ENCODE assay signal across 22 cellular contexts in genomic region chr15:40087095-40087805, GRCh38. TPM values are rescaled to one million over a fixed set of nuclear protein-coding genes. Genes with fewer than 3 reads are reported as not detected.
A peak's percentile ranks its signal among the peaks of the same experiment; 100 is the strongest.
DNase-seq lines count a peak whose midpoint lies in the region; ATAC-seq, FAIRE-seq and TF ChIP-seq lines count a peak whose summit lies in the region.
"Had no signal": no experiment of that assay in that cellular context is flagged by ENCODE, and none has a peak within 500 bp of the region (broad histone marks: within the 10 kb centered on the region; RNA-seq: fewer than 3 reads in every experiment).

No MANE protein-coding gene starts in this region.

- peaks cover 10% of the 10 kb centered on the region for H3K36me3 Mint-ChIP-seq in astrocyte (ENCODE audit: low read depth, unreplicated experiment)
- no peaks in the 10 kb centered on the region for H3K36me3 Mint-ChIP-seq in neural crest cell (ENCODE audit: low read depth)
- H3K36me3 Mint-ChIP-seq: activated CD4-positive, alpha-beta memory T cell treated with anti-CD3 and anti-CD28 coated beads for 36 hours had no signal

- no peak overlapping the region for H3K27ac ChIP-seq in astrocyte (ENCODE audit: low read depth, low read length)
- no peak overlapping the region for H3K27ac ChIP-seq in upper lobe of right lung
- H3K27ac ChIP-seq: adrenal gland, C4-2B, parathyroid adenoma had no signal

- no peaks in the 10 kb centered on the region for H3K9me3 Mint-ChIP-seq in astrocyte (ENCODE audit: unreplicated experiment)
- no peaks in the 10 kb centered on the region for H3K9me3 Mint-ChIP-seq in neural crest cell
- H3K9me3 Mint-ChIP-seq: activated CD4-positive, alpha-beta memory T cell treated with anti-CD3 and anti-CD28 coated beads for 36 hours; central memory CD8-positive, alpha-beta T cell; stimulated activated naive CD8-positive, alpha-beta T cell treated with anti-CD3 and anti-CD28 coated beads, Interleukin-15, amount 100 ng/mL, for 72 hours had no signal

- H3K27ac Mint-ChIP-seq in astrocyte (ENCODE audit: unreplicated experiment): no peak overlapping the region
- peak overlapping the region; percentile 38 for H3K27ac Mint-ChIP-seq in neural crest cell (ENCODE audit: unreplicated experiment)
- H3K27ac Mint-ChIP-seq: activated CD4-positive, alpha-beta memory T cell treated with anti-CD3 and anti-CD28 coated beads for 36 hours had no signal

- H3K4me3 Mint-ChIP-seq in astrocyte (ENCODE audit: unreplicated experiment) (peak overlapping the region; percentile 31), neural crest cell (peak overlapping the region; percentile 56)
- H3K4me3 Mint-ChIP-seq: activated CD4-positive, alpha-beta memory T cell treated with anti-CD3 and anti-CD28 coated beads for 36 hours; central memory CD8-positive, alpha-beta T cell; stimulated activated naive CD8-positive, alpha-beta T cell treated with anti-CD3 and anti-CD28 coated beads, Interleukin-15, amount 100 ng/mL, for 72 hours had no signal

- H3K79me2 ChIP-seq in astrocyte (ENCODE audit: insufficient read depth, low read length): no peaks in the 10 kb centered on the region
- H3K79me2 ChIP-seq: parathyroid adenoma had no signal

- H3K4me3 ChIP-seq in astrocyte (ENCODE audit: insufficient read depth, low read depth, low read length): no peak overlapping the region
- H3K4me3 ChIP-seq in upper lobe of right lung: no peak overlapping the region
- H3K4me3 ChIP-seq: adrenal gland had no signal

- TF ChIP-seq CTCF in astrocyte (IDR thresholded peaks at IDR 0.05; ENCODE audit: insufficient read depth, low read depth, low read length) (no peak), neural crest cell (conservative IDR thresholded peaks at IDR 0.05) (no peak), upper lobe of right lung (IDR thresholded peaks at IDR 0.05) (no peak)

- H3K9ac ChIP-seq in astrocyte (ENCODE audit: low read length): no peak overlapping the region
- H3K9ac ChIP-seq: parathyroid adenoma had no signal

- no peaks in the 10 kb centered on the region for H3K36me3 ChIP-seq in astrocyte (ENCODE audit: insufficient read depth, low read length)
- H3K36me3 ChIP-seq in upper lobe of right lung: peaks cover 14% of the 10 kb centered on the region

- H3K9me3 ChIP-seq in astrocyte (ENCODE audit: insufficient read depth, low read depth, low read length) (no peaks in the 10 kb centered on the region), upper lobe of right lung (no peaks in the 10 kb centered on the region)
- H3K9me3 ChIP-seq: adrenal gland had no signal

- H3K27me3 Mint-ChIP-seq in astrocyte (ENCODE audit: low read depth, unreplicated experiment): no peaks in the 10 kb centered on the region
- no peaks in the 10 kb centered on the region for H3K27me3 Mint-ChIP-seq in neural crest cell (ENCODE audit: low read depth)

- H3K27me3 ChIP-seq in astrocyte (ENCODE audit: insufficient read depth, low read length) (no peaks in the 10 kb centered on the region), upper lobe of right lung (no peaks in the 10 kb centered on the region)
- H3K27me3 ChIP-seq: adrenal gland had no signal

- peaks cover 29% of the 10 kb centered on the region for H3K4me1 ChIP-seq in astrocyte (ENCODE audit: insufficient read depth, low read length)
- H3K4me1 ChIP-seq in upper lobe of right lung: peaks cover 26% of the 10 kb centered on the region

- ATAC-seq in Right ventricle myocardium superior (ENCODE audit: poor library complexity) (no peak), left cardiac atrium (no peak), upper lobe of right lung (no peak), HG03432 (IDR thresholded peaks at IDR 0.05; ENCODE audit: unreplicated experiment) (no peak)
- no peak for ATAC-seq in activated CD4-positive, CD25-positive, alpha-beta regulatory T cell treated with anti-CD3 and anti-CD28 coated beads, Interleukin-2, amount 50 U/mL, for 24 hours
- ATAC-seq: Right ventricle myocardium inferior had no signal

- no peak overlapping the region for H3K4me2 ChIP-seq in astrocyte (ENCODE audit: low read length)

- peak; percentile 6 for DNase-seq in Right ventricle myocardium superior
- DNase-seq in left cardiac atrium: no peak
- DNase-seq in astrocyte (ENCODE audit: low read depth): no peak
- DNase-seq in neural crest cell (ENCODE audit: low read depth, low spot score): no peak
- DNase-seq in upper lobe of right lung: peak; percentile 26
- DNase-seq in SKM-1 treated with dmso at 0.1 percent for 144 hours (lab: John Stamatoyannopoulos, UW; ENCODE audit: unreplicated experiment): no peak
- DNase-seq: activated CD4-positive, alpha-beta memory T cell treated with anti-CD3 and anti-CD28 coated beads for 36 hours; activated gamma-delta T cell treated with Interleukin-2 at 50 U/mL for 16 hours; activated T-cell treated with anti-CD3 and anti-CD28 coated beads for 4 hours; glutamatergic neuron; NCI-H1048; NCI-H2029; stimulated activated naive CD8-positive, alpha-beta T cell treated with anti-CD3 and anti-CD28 coated beads, Interleukin-15, amount 100 ng/mL, for 72 hours had no signal

- H4K20me1 ChIP-seq in astrocyte (ENCODE audit: insufficient read depth, low read length): no peaks in the 10 kb centered on the region

- intact Hi-C loops in Right ventricle myocardium superior (cut with DNase I) (no loop called here), left cardiac atrium (cut with DNase I) (no loop called here), upper lobe of right lung (cut with DNase I) (no loop called here)

- H3K4me1 Mint-ChIP-seq in astrocyte (ENCODE audit: low read depth, unreplicated experiment) (peaks cover 72% of the 10 kb centered on the region), neural crest cell (peaks cover 86% of the 10 kb centered on the region)
- H3K4me1 Mint-ChIP-seq: central memory CD8-positive, alpha-beta T cell had no signal

- no peak for FAIRE-seq in astrocyte (lab: Jason Lieb, UNC)
- FAIRE-seq: A204.1, GM12892 had no signal

- H2AFZ ChIP-seq in astrocyte (ENCODE audit: low read depth, low read length): no peak overlapping the region
- H2AFZ ChIP-seq: parathyroid adenoma had no signal

RNA-seq across cellular contexts. Expression of gene BMF, which starts 21.4 kb away (rescaled TPM):
- 3.4 TPM for total RNA-seq in Right ventricle myocardium superior
- 1 to 10 TPM; 1.9 to 5.0 TPM for total RNA-seq in left cardiac atrium
- 31.0 and 31.8 TPM in 2 replicates for total RNA-seq in astrocyte
- total RNA-seq in neural crest cell: 18.0 and 23.0 TPM in 2 replicates
- 15.4 TPM for total RNA-seq in upper lobe of right lung

RNA-seq across cellular contexts. Expression of gene SRP14, which starts 48.3 kb away (rescaled TPM):
- 196 TPM for total RNA-seq in Right ventricle myocardium superior
- total RNA-seq in left cardiac atrium: 100 to 1,000 TPM; 174 to 197 TPM
- 279 and 320 TPM in 2 replicates for total RNA-seq in astrocyte
- total RNA-seq in neural crest cell: 229 and 234 TPM in 2 replicates
- 132 TPM for total RNA-seq in upper lobe of right lung

Comparison
In these comparisons a context has a peak if more than half of its experiments do, and no peak if none do; other contexts are left out.
1. DNase-seq: peak in Right ventricle myocardium superior (single experiment) and upper lobe of right lung (single experiment); none in left cardiac atrium (single experiment), astrocyte (single experiment), neural crest cell (single experiment) and SKM-1 treated with dmso at 0.1 percent for 144 hours (single experiment).